In the genomic region with DNA sequence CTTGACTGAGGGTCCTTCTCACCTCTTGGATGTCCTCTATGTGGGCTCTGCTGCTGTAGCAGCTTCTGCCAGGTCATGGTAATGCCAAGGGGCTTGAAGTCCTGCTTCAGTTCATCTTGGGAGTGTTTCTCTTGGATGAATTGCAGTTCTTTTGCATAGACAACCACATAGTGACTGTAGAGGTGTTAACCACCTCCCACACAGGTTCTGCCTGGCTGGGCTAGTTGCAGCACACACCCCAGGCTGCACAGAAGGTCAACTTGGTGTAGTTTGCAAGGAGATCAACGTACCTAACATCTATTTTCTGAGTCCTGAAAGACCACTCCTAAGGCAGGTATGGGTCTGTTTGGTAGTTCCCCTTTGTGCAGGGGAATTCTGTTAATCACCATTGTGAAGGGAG, we compare ENCODE assay signal across 25 cellular contexts.
DNase-seq lines count a peak whose midpoint lies in the region; ATAC-seq, FAIRE-seq and TF ChIP-seq lines count a peak whose summit lies in the region.
"Had no signal": no experiment of that assay in that cellular context is flagged by ENCODE, and none has a peak within 500 bp of the region (broad histone marks: within the 10 kb centered on the region; RNA-seq: fewer than 3 reads in every experiment).

No MANE protein-coding gene starts in this region.

- no peak overlapping the region for H3K14ac ChIP-seq in neuronal stem cell (ENCODE audit: low read length)

- H2BK5ac ChIP-seq in neuronal stem cell (ENCODE audit: low read length): no peak overlapping the region

- H4K8ac ChIP-seq in neuronal stem cell (ENCODE audit: low read depth, low read length): no peak overlapping the region

- H3K27ac ChIP-seq in neuronal stem cell (replicated peaks; ENCODE audit: low read length) (no peak overlapping the region), HepG2 (ENCODE audit: extremely low read length, insufficient read depth, low read length) (no peak overlapping the region), pancreas (no peak overlapping the region)
- H3K27ac ChIP-seq: 22Rv1, A549, C4-2B, HL-60 had no signal

- no TSS peak for BruUV-seq in HepG2 (replicated peaks; lab: Mats Ljungman, UMichigan)

- FAIRE-seq in HepG2 (lab: Jason Lieb, UNC) (no peak), pancreas (lab: Jason Lieb, UNC) (no peak)
- FAIRE-seq: A549, D721Med, G401.6, GM12892, GM18507 had no signal

- H3K23ac ChIP-seq in neuronal stem cell (ENCODE audit: low read depth, low read length, poor library complexity): no peak overlapping the region

- no peaks in the 10 kb centered on the region for H3K9me3 ChIP-seq in neuronal stem cell (replicated peaks in 1 of 2; ENCODE audit: control insufficient read depth in 2 of 2, insufficient read depth in 1 of 2, low read depth in 1 of 2, low read length in 2 of 2)
- H3K9me3 ChIP-seq in HepG2 (ENCODE audit: low read length): no peaks in the 10 kb centered on the region
- no peaks in the 10 kb centered on the region for H3K9me3 ChIP-seq in pancreas
- H3K9me3 ChIP-seq: A549, Caco-2 had no signal

- TF ChIP-seq CTCF in HepG2 (CRISPR knock-in tag; IDR thresholded peaks at IDR 0.05) (no peak), pancreas (IDR thresholded peaks at IDR 0.05) (no peak)

- no peak overlapping the region for H2BK12ac ChIP-seq in neuronal stem cell (ENCODE audit: low read length)

- H2BK15ac ChIP-seq in neuronal stem cell (ENCODE audit: low read length): peak overlapping the region; percentile 18

- DNase-seq in glomerular visceral epithelial cell (ENCODE audit: extremely low spot score) (peak; percentile 16), neuronal stem cell (ENCODE audit: low spot score) (no peak), nucleus accumbens (lab: John Stamatoyannopoulos, UW) (no peak), HepG2 (ENCODE audit: low spot score) (no peak), pancreas (no peak)
- DNase-seq in natural killer cell treated with Interleukin-12 subunit alpha and Interleukin-12 subunit beta and Interleukin-15 and Interleukin-18, amount 100 ng/mL, for 72 hours (ENCODE audit: low spot score): no peak
- DNase-seq: AML-193; Caco-2; CD4-positive, alpha-beta T cell; H7; HFFc6; KBM-7 had no signal

- H3K27me3 ChIP-seq in neuronal stem cell (ENCODE audit: control insufficient read depth in 3 of 3, insufficient read depth in 3 of 3, low read depth in 1 of 3, low read length in 3 of 3) (no peaks in the 10 kb centered on the region), HepG2 (ENCODE audit: control insufficient read depth in 1 of 2, insufficient read depth in 2 of 2, low read length in 2 of 2) (no peaks in the 10 kb centered on the region), pancreas (no peaks in the 10 kb centered on the region)

- peaks cover 3% of the 10 kb centered on the region for H3K9me3 Mint-ChIP-seq in natural killer cell treated with Interleukin-12 subunit alpha and Interleukin-12 subunit beta and Interleukin-15 and Interleukin-18, amount 100 ng/mL, for 72 hours
- H3K9me3 Mint-ChIP-seq: CD4-positive, alpha-beta T cell; GM23338 had no signal

- no peaks in the 10 kb centered on the region for H3K79me1 ChIP-seq in neuronal stem cell (ENCODE audit: low read depth, low read length)

- H3K36me3 Mint-ChIP-seq in natural killer cell treated with Interleukin-12 subunit alpha and Interleukin-12 subunit beta and Interleukin-15 and Interleukin-18, amount 100 ng/mL, for 72 hours: no peaks in the 10 kb centered on the region
- H3K36me3 Mint-ChIP-seq: IgD-negative memory B cell had no signal

- no peak overlapping the region for H3K4me3 Mint-ChIP-seq in natural killer cell treated with Interleukin-12 subunit alpha and Interleukin-12 subunit beta and Interleukin-15 and Interleukin-18, amount 100 ng/mL, for 72 hours
- H3K4me3 Mint-ChIP-seq: CD4-positive, alpha-beta T cell; GM23338; HFFc6; IgD-negative memory B cell had no signal

- no peak overlapping the region for H3K9ac ChIP-seq in neuronal stem cell (ENCODE audit: low read depth, low read length, poor library complexity)
- no peak overlapping the region for H3K9ac ChIP-seq in HepG2 (ENCODE audit: insufficient read depth, low read depth, low read length)

- no peaks in the 10 kb centered on the region for H4K20me1 ChIP-seq in HepG2 (ENCODE audit: insufficient read depth, low read length)

- ATAC-seq in GM18519 (IDR thresholded peaks at IDR 0.05; ENCODE audit: low FRiP score, unreplicated experiment) (peak; percentile 43), HG03175 (IDR thresholded peaks at IDR 0.05; ENCODE audit: unreplicated experiment) (peak; percentile 43), HepG2 (no peak), pancreas (no peak)
- ATAC-seq in natural killer cell treated with Interleukin-12 subunit alpha and Interleukin-12 subunit beta and Interleukin-15 and Interleukin-18, amount 100 ng/mL, for 72 hours: no peak
- ATAC-seq: A549, GM23338, HCT116 had no signal

- in situ Hi-C loops in HepG2 (cut with HindIII; ENCODE audit: extremely low pct_ligation_motif_present, low pct_unique_long_range_greater_than_20kb): no loop called here

- no CpG with 5 or more reads among the region's 1 CpG for WGBS in neuronal stem cell (ENCODE audit: extremely low coverage in 2 of 2, insufficient read length in 2 of 2, insufficient replicate concordance in 1 of 2), 2 donors
- WGBS in HepG2 (ENCODE audit: low lambda C conversion rate): no CpG with 5 or more reads among the region's 1 CpG
- WGBS in pancreas, 2 donors: 29 to 44% methylated on average over 1 of the region's 1 CpG

- H3K79me2 ChIP-seq in HepG2 (ENCODE audit: insufficient read depth, low read length): no peaks in the 10 kb centered on the region

- intact Hi-C loops in HepG2 (cut with micrococcal nuclease; ENCODE audit: unreplicated experiment) (no loop called here), pancreas (cut with DNase I) (no loop called here)

- no peak overlapping the region for H3K18ac ChIP-seq in neuronal stem cell (ENCODE audit: low read length)

- H2BK120ac ChIP-seq in neuronal stem cell (ENCODE audit: low read depth, low read length): no peak overlapping the region

- no peak for TF ChIP-seq RAD21 in HepG2 (CRISPR knock-in tag; IDR thresholded peaks at IDR 0.05)

- H3K27ac Mint-ChIP-seq in natural killer cell treated with Interleukin-12 subunit alpha and Interleukin-12 subunit beta and Interleukin-15 and Interleukin-18, amount 100 ng/mL, for 72 hours: no peak overlapping the region
- H3K27ac Mint-ChIP-seq: CD4-positive, alpha-beta T cell; GM23338; HFFc6; IgD-negative memory B cell had no signal

- H2AFZ ChIP-seq in neuronal stem cell (ENCODE audit: low read length) (no peak overlapping the region), HepG2 (ENCODE audit: low read length) (no peak overlapping the region)
- H2AFZ ChIP-seq: GM23338 had no signal

- POLR2A ChIA-PET in HepG2 (lab: Yijun Ruan, JAX): no interaction called here

- no peak for TF ChIP-seq EP300 in HepG2 (IDR thresholded peaks at IDR 0.05; ENCODE audit: low read depth in 2 of 2, low read length in 2 of 2)
- no peak for TF ChIP-seq EP300 in HepG2 (CRISPR knock-in tag; IDR thresholded peaks at IDR 0.05; ENCODE audit: borderline replicate concordance)

- H3K36me3 ChIP-seq in neuronal stem cell (replicated peaks in 1 of 2; ENCODE audit: control insufficient read depth in 2 of 2, insufficient read depth in 2 of 2, low read length in 2 of 2) (no peaks in the 10 kb centered on the region), HepG2 (replicated peaks in 1 of 2; ENCODE audit: control insufficient read depth in 1 of 2, insufficient read depth in 2 of 2, low read length in 2 of 2) (no peaks in the 10 kb centered on the region), pancreas (no peaks in the 10 kb centered on the region)

- TF ChIP-seq POLR2A in HepG2 (IDR thresholded peaks at IDR 0.05; ENCODE audit: insufficient read depth in 1 of 2, low read depth in 2 of 2, low read length in 2 of 2): no peak

- CTCF ChIA-PET in HepG2 (lab: Yijun Ruan, JAX; ENCODE audit: low intra/inter-chr PET ratio, low total read pairs): no interaction called here

- H3K4me1 Mint-ChIP-seq in natural killer cell treated with Interleukin-12 subunit alpha and Interleukin-12 subunit beta and Interleukin-15 and Interleukin-18, amount 100 ng/mL, for 72 hours (ENCODE audit: low read depth in 2 of 2): no peaks in the 10 kb centered on the region
- H3K4me1 Mint-ChIP-seq: IgD-negative memory B cell had no signal

- H2AK5ac ChIP-seq in neuronal stem cell (ENCODE audit: low read depth, low read length): no peak overlapping the region

- H3K27me3 Mint-ChIP-seq in natural killer cell treated with Interleukin-12 subunit alpha and Interleukin-12 subunit beta and Interleukin-15 and Interleukin-18, amount 100 ng/mL, for 72 hours: no peaks in the 10 kb centered on the region
- H3K27me3 Mint-ChIP-seq: IgD-negative memory B cell had no signal

- no peak overlapping the region for H3K4ac ChIP-seq in neuronal stem cell (ENCODE audit: low read length)

- H3K4me1 ChIP-seq in neuronal stem cell (ENCODE audit: control insufficient read depth in 2 of 2, insufficient read depth in 1 of 2, low read depth in 1 of 2, low read length in 2 of 2): peaks cover 0 to 9% of the 10 kb centered on the region in 2 donors
- no peaks in the 10 kb centered on the region for H3K4me1 ChIP-seq in HepG2 (ENCODE audit: insufficient read depth, low read length)
- H3K4me1 ChIP-seq in pancreas: no peaks in the 10 kb centered on the region
- H3K4me1 ChIP-seq: A549 had no signal

- H3K4me2 ChIP-seq in neuronal stem cell (ENCODE audit: insufficient read depth, low read length, poor library complexity, severe bottlenecking): no peak overlapping the region
- H3K4me2 ChIP-seq in HepG2 (ENCODE audit: low read depth, low read length): no peak overlapping the region
- H3K4me2 ChIP-seq: A549, GM23338 had no signal

- H4K91ac ChIP-seq in neuronal stem cell (ENCODE audit: low read depth, low read length, poor library complexity): no peak overlapping the region

- H3K4me3 ChIP-seq in neuronal stem cell (ENCODE audit: low read length in 2 of 2): no peak overlapping the region
- no peak overlapping the region for H3K4me3 ChIP-seq in HepG2 (replicated peaks in 1 of 3; ENCODE audit: insufficient read depth in 1 of 3, low read depth in 2 of 3, low read length in 3 of 3)
- no peak overlapping the region for H3K4me3 ChIP-seq in pancreas
- H3K4me3 ChIP-seq: A549, GM23338 had no signal

TF ChIP-seq in HepG2, 621 proteins besides CTCF, POLR2A, EP300 and RAD21 (continues in another document):
- no peak for TF ChIP-seq DNMT3B (CRISPR knock-in tag; conservative IDR thresholded peaks at IDR 0.05)
- TF ChIP-seq ZNF780A (CRISPR knock-in tag; IDR thresholded peaks at IDR 0.05): no peak
- TF ChIP-seq ZNF615 (CRISPR knock-in tag; IDR thresholded peaks at IDR 0.05; ENCODE audit: borderline replicate concordance): no peak
- no peak for TF ChIP-seq HMGA1 (CRISPR knock-in tag; conservative IDR thresholded peaks at IDR 0.05)
- TF ChIP-seq PHF20 (CRISPR knock-in tag; IDR thresholded peaks at IDR 0.05): no peak
- no peak for TF ChIP-seq ZNF674 (CRISPR knock-in tag; IDR thresholded peaks at IDR 0.05; ENCODE audit: low read depth)
- no peak for TF ChIP-seq ZNF253 (CRISPR knock-in tag; IDR thresholded peaks at IDR 0.05; ENCODE audit: borderline replicate concordance)
- TF ChIP-seq SMARCE1 (IDR thresholded peaks at IDR 0.05; ENCODE audit: borderline replicate concordance): no peak
- TF ChIP-seq NCOA2 (CRISPR knock-in tag; IDR thresholded peaks at IDR 0.05): no peak
- TF ChIP-seq MAFF (IDR thresholded peaks at IDR 0.05; ENCODE audit: low read depth, low read length): no peak
- no peak for TF ChIP-seq ZNF446 (CRISPR knock-in tag; IDR thresholded peaks at IDR 0.05)

Comparison
In these comparisons a context has a peak if more than half of its experiments do, and no peak if none do; other contexts are left out.
1. ATAC-seq: peak in GM18519 (single experiment) and HG03175 (single experiment); none in natural killer cell treated with Interleukin-12 subunit alpha and Interleukin-12 subunit beta and Interleukin-15 and Interleukin-18, amount 100 ng/mL, for 72 hours (0 of 2), HepG2 (single experiment) and pancreas (0 of 4).